22 cellular contexts compared by ENCODE assay signal in genomic region chr10:62498271-62498670, GRCh38.
DNase-seq lines count a peak whose midpoint lies in the region; ATAC-seq and TF ChIP-seq lines count a peak whose summit lies in the region.
"Had no signal": no experiment of that assay in that cellular context is flagged by ENCODE, and none has a peak within 500 bp of the region (broad histone marks: within the 10 kb centered on the region; RNA-seq: fewer than 3 reads in every experiment).

No MANE protein-coding gene starts in this region.

- H2AFZ ChIP-seq in mammary epithelial cell (ENCODE audit: low read depth, low read length), result peak overlapping the region; percentile 49
- H2AFZ ChIP-seq: GM23338 had no signal

- H3K9ac ChIP-seq in mammary epithelial cell (ENCODE audit: insufficient read depth, low read length) (no peak overlapping the region), mesendoderm (ENCODE audit: low read length) (no peak overlapping the region)
- H3K9ac ChIP-seq: BLaER1 had no signal

- H3K4me3 ChIP-seq in mammary epithelial cell (replicated peaks in 1 of 3; ENCODE audit: insufficient read depth in 1 of 3, low read depth in 2 of 3, low read length in 3 of 3) (no peak overlapping the region), epithelial cell of esophagus (ENCODE audit: low read length) (no peak overlapping the region), mesendoderm (ENCODE audit: low read length) (no peak overlapping the region)
- H3K4me3 ChIP-seq: BLaER1, GM12878, GM23338 had no signal

- H4K20me1 ChIP-seq in mammary epithelial cell (ENCODE audit: insufficient read depth, low read length), result no peaks in the 10 kb centered on the region
- H4K20me1 ChIP-seq: BLaER1 had no signal

- H3K56ac ChIP-seq in mesendoderm (ENCODE audit: low read length), result no peak overlapping the region

- H2AK5ac ChIP-seq in mesendoderm (ENCODE audit: low read length), result no peak overlapping the region

- H3K9me3 Mint-ChIP-seq in MCF 10A (ENCODE audit: unreplicated experiment) (no peaks in the 10 kb centered on the region), chondrocyte (ENCODE audit: low read depth) (peaks cover 5% of the 10 kb centered on the region)
- H3K9me3 Mint-ChIP-seq: CD8-positive, alpha-beta T cell; GM23338 had no signal

- WGBS in mammary epithelial cell (ENCODE audit: low coverage, missing lambda C conversion rate), result 6% methylated on average over 3 of the region's 3 CpGs
- no CpG with 5 or more reads among the region's 3 CpGs for WGBS in mesendoderm (ENCODE audit: extremely low coverage, insufficient coverage, low lambda C conversion rate)

- H3K79me1 ChIP-seq in mesendoderm (ENCODE audit: low read length), result no peaks in the 10 kb centered on the region

- ATAC-seq in HG02759 (IDR thresholded peaks at IDR 0.05; ENCODE audit: unreplicated experiment) (no peak), HG03571 (IDR thresholded peaks at IDR 0.05; ENCODE audit: unreplicated experiment) (no peak)
- ATAC-seq: CD8-positive, alpha-beta T cell; GM12878; GM23338; HCT116 had no signal

- peak overlapping the region; percentile 14 for H3K18ac ChIP-seq in mesendoderm (ENCODE audit: low read length)

- in situ Hi-C loops in mammary epithelial cell (cut with MboI; ENCODE audit: low sequenced_read_pairs in 2 of 2), result no loop called here

- H3K27ac Mint-ChIP-seq in MCF 10A (ENCODE audit: low read depth, unreplicated experiment) (no peak overlapping the region), chondrocyte (ENCODE audit: unreplicated experiment) (no peak overlapping the region)
- H3K27ac Mint-ChIP-seq: B cell; CD4-positive, CD25-positive, alpha-beta regulatory T cell; CD8-positive, alpha-beta T cell; GM23338; H9 had no signal

- H3K4me3 Mint-ChIP-seq in MCF 10A (ENCODE audit: unreplicated experiment) (no peak overlapping the region), chondrocyte (ENCODE audit: unreplicated experiment) (no peak overlapping the region)
- H3K4me3 Mint-ChIP-seq: B cell; CD4-positive, CD25-positive, alpha-beta regulatory T cell; CD8-positive, alpha-beta T cell; GM23338; H9 had no signal

- H3K4me2 ChIP-seq in mammary epithelial cell (ENCODE audit: insufficient read depth, low read depth, low read length) (peak overlapping the region; percentile 39), mesendoderm (ENCODE audit: low read length) (no peak overlapping the region)
- H3K4me2 ChIP-seq: BLaER1, GM23338 had no signal

- H3K27ac ChIP-seq in mammary epithelial cell (ENCODE audit: insufficient read depth, low read depth, low read length) (no peak overlapping the region), mesendoderm (ENCODE audit: low read depth, low read length) (no peak overlapping the region)
- H3K27ac ChIP-seq: 22Rv1, BLaER1, C4-2B had no signal

- TF ChIP-seq CTCF in mammary epithelial cell (conservative IDR thresholded peaks at IDR 0.05 in 1 of 2, IDR thresholded peaks at IDR 0.05 in 1 of 2; ENCODE audit: extremely low read depth in 1 of 2, insufficient read depth in 1 of 2, low read depth in 1 of 2, low read length in 2 of 2) (no peak), MCF 10A (IDR thresholded peaks at IDR 0.05; ENCODE audit: unreplicated experiment) (no peak), epithelial cell of esophagus (IDR thresholded peaks at IDR 0.05; ENCODE audit: insufficient read depth, low read depth, low read length, missing control alignments) (no peak), chondrocyte (IDR thresholded peaks at IDR 0.05) (no peak)

- H4K8ac ChIP-seq in mesendoderm (ENCODE audit: low read depth, low read length), result no peak overlapping the region

- H3K27me3 Mint-ChIP-seq in MCF 10A (ENCODE audit: insufficient read depth, unreplicated experiment) (no peaks in the 10 kb centered on the region), chondrocyte (ENCODE audit: low read depth) (peaks cover 3% of the 10 kb centered on the region)
- H3K27me3 Mint-ChIP-seq: B cell had no signal

- CTCF ChIA-PET in mammary epithelial cell (lab: Charles Lee; ENCODE audit: low non-redundant PET), result no interaction called here
- CTCF ChIA-PET in MCF 10A (lab: Yijun Ruan, JAX), result no interaction called here

- H2BK5ac ChIP-seq in mesendoderm (ENCODE audit: low read length), result no peak overlapping the region

- H3K4me1 ChIP-seq in mammary epithelial cell (ENCODE audit: insufficient read depth, low read length) (peaks cover 8% of the 10 kb centered on the region), mesendoderm (ENCODE audit: control insufficient read depth, low read depth, low read length) (no peaks in the 10 kb centered on the region)
- H3K4me1 ChIP-seq: BLaER1 had no signal

- no peaks in the 10 kb centered on the region for H3K36me3 ChIP-seq in mammary epithelial cell (ENCODE audit: insufficient read depth, low read length)
- no peaks in the 10 kb centered on the region for H3K36me3 ChIP-seq in mesendoderm (ENCODE audit: control insufficient read depth, insufficient read depth, low read length)
- H3K36me3 ChIP-seq: BLaER1 had no signal

- H3K36me3 Mint-ChIP-seq in MCF 10A (ENCODE audit: insufficient read depth, unreplicated experiment) (no peaks in the 10 kb centered on the region), chondrocyte (ENCODE audit: low read depth) (no peaks in the 10 kb centered on the region)
- H3K36me3 Mint-ChIP-seq: CD4-positive, CD25-positive, alpha-beta regulatory T cell; CD8-positive, alpha-beta T cell had no signal

- no peak overlapping the region for H2BK15ac ChIP-seq in mesendoderm (replicated peaks; ENCODE audit: low read depth)

- no peak overlapping the region for H2BK120ac ChIP-seq in mesendoderm (ENCODE audit: low read depth, low read length)

- DNase-seq in mammary epithelial cell (no peak), MCF 10A (ENCODE audit: unreplicated experiment) (no peak), epithelial cell of esophagus (ENCODE audit: low read depth) (peak; percentile 33), mesendoderm (no peak), chondrocyte (ENCODE audit: low spot score) (no peak)
- DNase-seq in stimulated activated CD8-positive, alpha-beta memory T cell treated with anti-CD3 and anti-CD28 coated beads, Interleukin-4, amount 100 ng/mL, for 48 hours, result no peak
- DNase-seq: CD4-positive, CD25-positive, alpha-beta regulatory T cell; CD8-positive, alpha-beta T cell; DMS 273 treated with DMSO at 0.1 percent for 48 hours; DMS79; EL; GDM1; H9 had no signal

- H3K9me3 ChIP-seq in mammary epithelial cell (replicated peaks; ENCODE audit: insufficient read depth, low read length), result no peaks in the 10 kb centered on the region
- H3K9me3 ChIP-seq: BLaER1 had no signal

- intact Hi-C loops in mammary epithelial cell (cut with micrococcal nuclease), result no loop called here
- intact Hi-C loops in MCF 10A (cut with micrococcal nuclease), result no loop called here

- H3K27me3 ChIP-seq in mammary epithelial cell (ENCODE audit: insufficient read depth, low read length) (no peaks in the 10 kb centered on the region), mesendoderm (ENCODE audit: insufficient read depth, low read length, poor library complexity) (no peaks in the 10 kb centered on the region)
- H3K27me3 ChIP-seq: BLaER1 had no signal

- POLR2A ChIA-PET in MCF 10A (lab: Yijun Ruan, JAX), result no interaction called here

- H3K4ac ChIP-seq in mesendoderm (ENCODE audit: low read depth, low read length), result no peak overlapping the region

- dilution Hi-C loops in mammary epithelial cell (cut with HindIII; ENCODE audit: low sequenced_read_pairs), result no loop called here

- no peaks in the 10 kb centered on the region for H3K4me1 Mint-ChIP-seq in MCF 10A (ENCODE audit: insufficient read depth, unreplicated experiment)
- peaks cover 6% of the 10 kb centered on the region for H3K4me1 Mint-ChIP-seq in chondrocyte (ENCODE audit: low read depth)

- no peak overlapping the region for H3K23ac ChIP-seq in mesendoderm (ENCODE audit: low read length)

- BruUV-seq in mammary epithelial cell (replicated peaks; lab: Mats Ljungman, UMichigan) (no TSS peak), MCF 10A (replicated peaks; lab: Mats Ljungman, UMichigan) (no TSS peak)

- H3K79me2 ChIP-seq in mammary epithelial cell (ENCODE audit: insufficient read depth, low read length) (no peaks in the 10 kb centered on the region), mesendoderm (ENCODE audit: control insufficient read depth, insufficient read depth, low read length) (no peaks in the 10 kb centered on the region)

- H4K5ac ChIP-seq in mesendoderm (ENCODE audit: low read length), result no peak overlapping the region
